20 cellular contexts compared by ENCODE assay signal in the genomic region with DNA sequence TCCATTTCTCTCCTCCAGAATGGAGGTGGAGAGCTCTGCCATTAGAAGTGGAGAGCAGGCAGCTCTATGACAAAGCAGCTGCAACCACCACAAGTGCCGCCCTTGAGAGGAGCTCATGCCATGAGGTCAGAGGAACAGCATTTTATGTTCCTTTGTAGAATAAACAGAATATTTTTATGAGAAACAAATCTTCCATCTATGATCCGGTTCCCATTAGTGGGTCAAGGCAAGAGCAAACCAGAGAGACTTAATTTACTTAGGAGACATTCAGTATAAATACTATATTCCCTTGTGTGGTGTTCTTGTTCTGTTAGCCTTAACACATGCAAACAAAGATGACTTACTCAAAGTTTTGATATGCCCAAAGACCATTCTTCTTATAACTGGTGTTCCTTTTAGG. TPM values are rescaled to one million over a fixed set of nuclear protein-coding genes. Genes with fewer than 3 reads are reported as not detected.
A peak's percentile ranks its signal among the peaks of the same experiment; 100 is the strongest.
DNase-seq lines count a peak whose midpoint lies in the region; ATAC-seq and TF ChIP-seq lines count a peak whose summit lies in the region.
"Had no signal": no experiment of that assay in that cellular context is flagged by ENCODE, and none has a peak within 500 bp of the region (broad histone marks: within the 10 kb centered on the region; RNA-seq: fewer than 3 reads in every experiment).

No MANE protein-coding gene starts in this region.

- H2AFZ ChIP-seq in GM23338: peak overlapping the region; percentile 60

- 0 out of 2 replicates have a peak, but pooled peaks cover 4% of the 10 kb centered on the region for H3K9me2 ChIP-seq in GM23338 (ENCODE audit: insufficient read depth)

- H3K27ac Mint-ChIP-seq in GM23338: no peak overlapping the region

- no peaks in the 10 kb centered on the region for H3K27me3 ChIP-seq in GM23338 (ENCODE audit: insufficient read depth)
- H3K27me3 ChIP-seq in ovary: no peaks in the 10 kb centered on the region
- H3K27me3 ChIP-seq in uterus: no peaks in the 10 kb centered on the region
- H3K27me3 ChIP-seq: Peyer's patch had no signal

- H3F3A ChIP-seq in GM23338 (replicated peaks; ENCODE audit: low read depth): no peaks in the 10 kb centered on the region

- intact Hi-C loops in ovary (cut with DNase I): no loop called here
- intact Hi-C loops in uterus (cut with DNase I; ENCODE audit: low total_unique reads): no loop called here

- no peaks in the 10 kb centered on the region for H3K36me3 Mint-ChIP-seq in GM23338 (ENCODE audit: low read depth)

- no peaks in the 10 kb centered on the region for H4K20me1 ChIP-seq in GM23338 (replicated peaks; ENCODE audit: insufficient read depth)

- H3K27me3 Mint-ChIP-seq in GM23338 (ENCODE audit: insufficient read depth, low read depth, poor library complexity): peaks cover 2% of the 10 kb centered on the region

- H3K4me1 Mint-ChIP-seq in GM23338: no peaks in the 10 kb centered on the region

- no peaks in the 10 kb centered on the region for H3K9me3 ChIP-seq in ovary
- H3K9me3 ChIP-seq in uterus: no peaks in the 10 kb centered on the region
- H3K9me3 ChIP-seq: Peyer's patch had no signal

- ATAC-seq in GM23338: no peak
- ATAC-seq: HepG2 had no signal

- no peak for TF ChIP-seq EP300 in ovary (IDR thresholded peaks at IDR 0.05)

- H3K4me1 ChIP-seq in GM23338 (ENCODE audit: insufficient read depth) (no peaks in the 10 kb centered on the region), ovary (ENCODE audit: insufficient read depth) (no peaks in the 10 kb centered on the region), uterus (no peaks in the 10 kb centered on the region)
- H3K4me1 ChIP-seq: Peyer's patch had no signal

- H3K27ac ChIP-seq in GM23338 (ENCODE audit: low read depth) (no peak overlapping the region), ovary (no peak overlapping the region), uterus (no peak overlapping the region)
- H3K27ac ChIP-seq: C4-2B, SK-N-MC had no signal

- H3K36me3 ChIP-seq in GM23338 (ENCODE audit: insufficient read depth) (no peaks in the 10 kb centered on the region), ovary (no peaks in the 10 kb centered on the region), uterus (no peaks in the 10 kb centered on the region)
- H3K36me3 ChIP-seq: Peyer's patch had no signal

- H3K9me3 Mint-ChIP-seq in GM23338: no peaks in the 10 kb centered on the region

- DNase-seq in GM23338 (ENCODE audit: low spot score) (no peak), LHCN-M2 (ENCODE audit: low read depth) (peak; percentile 8), NCI-H69 (lab: John Stamatoyannopoulos, UW) (peak; percentile 15), foreskin fibroblast (peak; percentile 12 to 37), ovary (no peak), NOMO-1 treated with DMSO at 0.1 percent for 48 hours (lab: John Stamatoyannopoulos, UW; ENCODE audit: unreplicated experiment) (no peak), uterus (no peak), ecto neural progenitor cell (ENCODE audit: low spot score) (no peak)
- DNase-seq: ACHN, AML-193, KBM-7, MV-4-11, NCI-H1436, NCI-H1930, NCI-H524 treated with DMSO at 0.1 percent for 48 hours, Peyer's patch had no signal

- H3K79me2 ChIP-seq in GM23338 (replicated peaks; ENCODE audit: insufficient read depth): no peaks in the 10 kb centered on the region

- WGBS in ovary, 3 donors: 11 to 53% (median 26%) methylated on average over 2 of the region's 2 CpGs

- H3K4me3 Mint-ChIP-seq in GM23338: no peak overlapping the region

- H3K4me3 ChIP-seq in GM23338 (no peak overlapping the region), foreskin fibroblast (ENCODE audit: low read depth in 1 of 2, low read length in 2 of 2) (no peak overlapping the region), ovary (no peak overlapping the region), uterus (no peak overlapping the region)
- H3K4me3 ChIP-seq: Peyer's patch, SK-N-MC had no signal

- TF ChIP-seq CTCF in GM23338 (conservative IDR thresholded peaks at IDR 0.05; ENCODE audit: low read depth in 2 of 2) (no peak), foreskin fibroblast (IDR thresholded peaks at IDR 0.05; ENCODE audit: low read depth, low read length) (no peak), ovary (IDR thresholded peaks at IDR 0.05) (no peak), uterus (IDR thresholded peaks at IDR 0.05) (no peak)

- no peak overlapping the region for H3K4me2 ChIP-seq in GM23338

- TF ChIP-seq POLR2A in ovary (IDR thresholded peaks at IDR 0.05) (no peak), uterus (IDR thresholded peaks at IDR 0.05) (no peak)

TF ChIP-seq in GM23338, 12 proteins besides CTCF, POLR2A, EP300 and RAD21 (continues in another document):
- TF ChIP-seq, protein P1, sequence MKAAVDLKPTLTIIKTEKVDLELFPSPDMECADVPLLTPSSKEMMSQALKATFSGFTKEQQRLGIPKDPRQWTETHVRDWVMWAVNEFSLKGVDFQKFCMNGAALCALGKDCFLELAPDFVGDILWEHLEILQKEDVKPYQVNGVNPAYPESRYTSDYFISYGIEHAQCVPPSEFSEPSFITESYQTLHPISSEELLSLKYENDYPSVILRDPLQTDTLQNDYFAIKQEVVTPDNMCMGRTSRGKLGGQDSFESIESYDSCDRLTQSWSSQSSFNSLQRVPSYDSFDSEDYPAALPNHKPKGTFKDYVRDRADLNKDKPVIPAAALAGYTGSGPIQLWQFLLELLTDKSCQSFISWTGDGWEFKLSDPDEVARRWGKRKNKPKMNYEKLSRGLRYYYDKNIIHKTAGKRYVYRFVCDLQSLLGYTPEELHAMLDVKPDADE (IDR thresholded peaks at IDR 0.05): no peak
- TF ChIP-seq ZNF114 (CRISPR knock-in tag; IDR thresholded peaks at IDR 0.05) (no peak), EZH2 (IDR thresholded peaks at IDR 0.05; ENCODE audit: low read depth, unreplicated experiment) (no peak), STAT1 (IDR thresholded peaks at IDR 0.05; ENCODE audit: unreplicated experiment) (no peak), JUNB (IDR thresholded peaks at IDR 0.05; ENCODE audit: unreplicated experiment) (no peak), NANOG (IDR thresholded peaks at IDR 0.05; ENCODE audit: borderline replicate concordance) (no peak)
- TF ChIP-seq, protein P2, sequence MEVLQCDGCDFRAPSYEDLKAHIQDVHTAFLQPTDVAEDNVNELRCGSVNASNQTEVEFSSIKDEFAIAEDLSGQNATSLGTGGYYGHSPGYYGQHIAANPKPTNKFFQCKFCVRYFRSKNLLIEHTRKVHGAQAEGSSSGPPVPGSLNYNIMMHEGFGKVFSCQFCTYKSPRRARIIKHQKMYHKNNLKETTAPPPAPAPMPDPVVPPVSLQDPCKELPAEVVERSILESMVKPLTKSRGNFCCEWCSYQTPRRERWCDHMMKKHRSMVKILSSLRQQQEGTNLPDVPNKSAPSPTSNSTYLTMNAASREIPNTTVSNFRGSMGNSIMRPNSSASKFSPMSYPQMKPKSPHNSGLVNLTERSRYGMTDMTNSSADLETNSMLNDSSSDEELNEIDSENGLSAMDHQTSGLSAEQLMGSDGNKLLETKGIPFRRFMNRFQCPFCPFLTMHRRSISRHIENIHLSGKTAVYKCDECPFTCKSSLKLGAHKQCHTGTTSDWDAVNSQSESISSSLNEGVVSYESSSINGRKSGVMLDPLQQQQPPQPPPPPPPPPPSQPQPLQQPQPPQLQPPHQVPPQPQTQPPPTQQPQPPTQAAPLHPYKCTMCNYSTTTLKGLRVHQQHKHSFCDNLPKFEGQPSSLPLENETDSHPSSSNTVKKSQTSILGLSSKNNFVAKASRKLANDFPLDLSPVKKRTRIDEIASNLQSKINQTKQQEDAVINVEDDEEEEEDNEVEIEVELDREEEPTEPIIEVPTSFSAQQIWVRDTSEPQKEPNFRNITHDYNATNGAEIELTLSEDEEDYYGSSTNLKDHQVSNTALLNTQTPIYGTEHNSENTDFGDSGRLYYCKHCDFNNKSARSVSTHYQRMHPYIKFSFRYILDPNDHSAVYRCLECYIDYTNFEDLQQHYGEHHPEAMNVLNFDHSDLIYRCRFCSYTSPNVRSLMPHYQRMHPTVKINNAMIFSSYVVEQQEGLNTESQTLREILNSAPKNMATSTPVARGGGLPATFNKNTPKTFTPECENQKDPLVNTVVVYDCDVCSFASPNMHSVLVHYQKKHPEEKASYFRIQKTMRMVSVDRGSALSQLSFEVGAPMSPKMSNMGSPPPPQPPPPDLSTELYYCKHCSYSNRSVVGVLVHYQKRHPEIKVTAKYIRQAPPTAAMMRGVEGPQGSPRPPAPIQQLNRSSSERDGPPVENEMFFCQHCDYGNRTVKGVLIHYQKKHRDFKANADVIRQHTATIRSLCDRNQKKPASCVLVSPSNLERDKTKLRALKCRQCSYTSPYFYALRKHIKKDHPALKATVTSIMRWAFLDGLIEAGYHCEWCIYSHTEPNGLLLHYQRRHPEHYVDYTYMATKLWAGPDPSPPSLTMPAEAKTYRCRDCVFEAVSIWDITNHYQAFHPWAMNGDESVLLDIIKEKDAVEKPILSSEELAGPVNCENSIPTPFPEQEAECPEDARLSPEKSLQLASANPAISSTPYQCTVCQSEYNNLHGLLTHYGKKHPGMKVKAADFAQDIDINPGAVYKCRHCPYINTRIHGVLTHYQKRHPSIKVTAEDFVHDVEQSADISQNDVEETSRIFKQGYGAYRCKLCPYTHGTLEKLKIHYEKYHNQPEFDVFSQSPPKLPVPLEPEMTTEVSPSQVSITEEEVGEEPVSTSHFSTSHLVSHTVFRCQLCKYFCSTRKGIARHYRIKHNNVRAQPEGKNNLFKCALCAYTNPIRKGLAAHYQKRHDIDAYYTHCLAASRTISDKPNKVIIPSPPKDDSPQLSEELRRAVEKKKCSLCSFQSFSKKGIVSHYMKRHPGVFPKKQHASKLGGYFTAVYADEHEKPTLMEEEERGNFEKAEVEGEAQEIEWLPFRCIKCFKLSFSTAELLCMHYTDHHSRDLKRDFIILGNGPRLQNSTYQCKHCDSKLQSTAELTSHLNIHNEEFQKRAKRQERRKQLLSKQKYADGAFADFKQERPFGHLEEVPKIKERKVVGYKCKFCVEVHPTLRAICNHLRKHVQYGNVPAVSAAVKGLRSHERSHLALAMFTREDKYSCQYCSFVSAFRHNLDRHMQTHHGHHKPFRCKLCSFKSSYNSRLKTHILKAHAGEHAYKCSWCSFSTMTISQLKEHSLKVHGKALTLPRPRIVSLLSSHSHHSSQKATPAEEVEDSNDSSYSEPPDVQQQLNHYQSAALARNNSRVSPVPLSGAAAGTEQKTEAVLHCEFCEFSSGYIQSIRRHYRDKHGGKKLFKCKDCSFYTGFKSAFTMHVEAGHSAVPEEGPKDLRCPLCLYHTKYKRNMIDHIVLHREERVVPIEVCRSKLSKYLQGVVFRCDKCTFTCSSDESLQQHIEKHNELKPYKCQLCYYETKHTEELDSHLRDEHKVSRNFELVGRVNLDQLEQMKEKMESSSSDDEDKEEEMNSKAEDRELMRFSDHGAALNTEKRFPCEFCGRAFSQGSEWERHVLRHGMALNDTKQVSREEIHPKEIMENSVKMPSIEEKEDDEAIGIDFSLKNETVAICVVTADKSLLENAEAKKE (CRISPR knock-in tag; IDR thresholded peaks at IDR 0.05): no peak

RNA-seq across cellular contexts. Expression of a gene that starts 29.1 kb away (rescaled TPM):
- total RNA-seq in GM23338 (2014; rRNA removed; shearing (Covaris generic)): 0.07 TPM in 1 of 2 replicates, not detected in the other
- polyA plus RNA-seq in GM23338 (2016; fragmentation: Nextera tagmentation; extraction: Ambion mirVana): 0.21 TPM in 1 of 2 replicates, not detected in the other
- total RNA-seq in LHCN-M2 (2014; rRNA removed): not detected in 2 replicates
- polyA plus RNA-seq in LHCN-M2 (2012): not detected
- total RNA-seq in ovary: 10 to 100 TPM in 1 of 7 donors, under 1 TPM in 4, not detected in 2; 0.72 to 17.6 (median 0.72) TPM
- 1 to 10 TPM in 1 of 2 donors, under 1 TPM in 1; 0.04 to 4.4 TPM for polyA plus RNA-seq in ovary
- total RNA-seq in uterus: 1 to 10 TPM in 1 of 4 donors, under 1 TPM in 1, not detected in 2; 0.18 to 1.9 TPM
- total RNA-seq: HepG2; Peyer's patch; T-helper 2 cell treated with Interferon-gamma antibody and Interleukin-4, amounts not matched to agents 100 ng/mL and 5 ng/mL, for 36 hours had no signal
- polyA plus RNA-seq: HepG2 had no signal

Comparison
In these comparisons a context has a peak if more than half of its experiments do, and no peak if none do; other contexts are left out.
1. DNase-seq: peak in LHCN-M2 (single experiment), NCI-H69 (single experiment) and foreskin fibroblast (2 of 2); none in GM23338 (single experiment), ovary (0 of 5), NOMO-1 treated with DMSO at 0.1 percent for 48 hours (single experiment), uterus (0 of 2) and ecto neural progenitor cell (single experiment).